21 cellular contexts compared by ENCODE assay signal in genomic region chr9:84921175-84921574, GRCh38.
DNase-seq lines count a peak whose midpoint lies in the region; ATAC-seq and TF ChIP-seq lines count a peak whose summit lies in the region.
"Had no signal": no experiment of that assay in that cellular context is flagged by ENCODE, and none has a peak within 500 bp of the region (broad histone marks: within the 10 kb centered on the region; RNA-seq: fewer than 3 reads in every experiment).

No MANE protein-coding gene starts in this region.

- H3K4me1 ChIP-seq in right cardiac atrium (ENCODE audit: control insufficient read depth, insufficient read depth, low read length) (peaks cover 3% of the 10 kb centered on the region), right atrium auricular region (peaks cover 0 to 16% of the 10 kb centered on the region in 2 donors), testis (no peaks in the 10 kb centered on the region)
- H3K4me1 ChIP-seq: BE2C, BLaER1 had no signal

- TF ChIP-seq CTCF in right atrium auricular region (IDR thresholded peaks at IDR 0.05) (no peak), testis (IDR thresholded peaks at IDR 0.05) (no peak), omental fat pad (IDR thresholded peaks at IDR 0.05) (no peak)

- ATAC-seq in left cardiac atrium, result peak; percentile 59 to 79
- ATAC-seq in Right ventricle myocardium superior (ENCODE audit: poor library complexity), result no peak
- peak; percentile 69 to 71 for ATAC-seq in right cardiac atrium
- ATAC-seq in omental fat pad (ENCODE audit: low FRiP score), result no peak

- H3K4me3 ChIP-seq in right cardiac atrium (ENCODE audit: low read length), result no peak overlapping the region
- H3K4me3 ChIP-seq in right atrium auricular region, result no peak overlapping the region
- H3K4me3 ChIP-seq in testis, result no peak overlapping the region
- H3K4me3 ChIP-seq: BLaER1 had no signal

- H3K27me3 ChIP-seq in right cardiac atrium (ENCODE audit: control insufficient read depth, insufficient read depth) (no peaks in the 10 kb centered on the region), right atrium auricular region (no peaks in the 10 kb centered on the region), testis (no peaks in the 10 kb centered on the region)
- H3K27me3 ChIP-seq: BE2C, BLaER1 had no signal

- H3K36me3 ChIP-seq in right atrium auricular region, result no peaks in the 10 kb centered on the region
- H3K36me3 ChIP-seq in testis (ENCODE audit: low read depth, missing control alignments), result no peaks in the 10 kb centered on the region
- H3K36me3 ChIP-seq: BE2C, BLaER1 had no signal

- intact Hi-C loops in left cardiac atrium (cut with DNase I), result no loop called here
- intact Hi-C loops in Right ventricle myocardium superior (cut with DNase I), result no loop called here
- intact Hi-C loops in right cardiac atrium (cut with DNase I), result no loop called here
- intact Hi-C loops in testis (cut with DNase I; ENCODE audit: low total_unique reads), result no loop called here

- DNase-seq in left cardiac atrium (no peak), Right ventricle myocardium superior (no peak), right cardiac atrium (peak in 1 of 3 donors; percentile 18), right atrium auricular region (ENCODE audit: low spot score) (no peak), testis (peak; percentile 50), omental fat pad (ENCODE audit: low spot score) (no peak)
- DNase-seq: 8988T; ACHN; BE2C; C1 segment of cervical spinal cord; CD4-positive, alpha-beta memory T cell; CD4-positive, CD25-positive, alpha-beta regulatory T cell; CD8-positive, alpha-beta memory T cell; COR-L47; DMS 273 treated with DMSO at 0.1 percent for 48 hours; DMS153; DMS53; DMS79; DND-41; GF-D8 had no signal

- H3K9me3 ChIP-seq in right cardiac atrium (ENCODE audit: control insufficient read depth, low read length), result no peaks in the 10 kb centered on the region
- no peaks in the 10 kb centered on the region for H3K9me3 ChIP-seq in right atrium auricular region
- no peaks in the 10 kb centered on the region for H3K9me3 ChIP-seq in testis
- H3K9me3 ChIP-seq: BE2C, BLaER1 had no signal

- TF ChIP-seq POLR2A in testis (IDR thresholded peaks at IDR 0.05), result no peak

- no peak overlapping the region for H3K27ac ChIP-seq in right cardiac atrium (ENCODE audit: low read length)
- no peak overlapping the region for H3K27ac ChIP-seq in right atrium auricular region
- no peak overlapping the region for H3K27ac ChIP-seq in testis
- H3K27ac ChIP-seq: BLaER1 had no signal

Comparison
In these comparisons a context has a peak if more than half of its experiments do, and no peak if none do; other contexts are left out.
1. ATAC-seq: peak in left cardiac atrium (2 of 2) and right cardiac atrium (2 of 2); none in Right ventricle myocardium superior (single experiment) and omental fat pad (single experiment).